In genomic region chr6:47438481-47439347, GRCh38 we compare ENCODE assay signal across 9 cellular contexts. TPM values are rescaled to one million over a fixed set of nuclear protein-coding genes. Genes with fewer than 3 reads are reported as not detected.
DNase-seq lines count a peak whose midpoint lies in the region; ATAC-seq, FAIRE-seq and TF ChIP-seq lines count a peak whose summit lies in the region.
"Had no signal": no experiment of that assay in that cellular context is flagged by ENCODE, and none has a peak within 500 bp of the region (broad histone marks: within the 10 kb centered on the region; RNA-seq: fewer than 3 reads in every experiment).

No MANE protein-coding gene starts in this region.

- ATAC-seq in HG03108 (IDR thresholded peaks at IDR 0.05; ENCODE audit: unreplicated experiment), result peak; percentile 77
- no peak for ATAC-seq in WTC11
- ATAC-seq in natural killer cell, result no peak

- H3K4me3 Mint-ChIP-seq in WTC11 (no peak overlapping the region), natural killer cell (no peak overlapping the region)
- H3K4me3 Mint-ChIP-seq in activated naive CD4-positive, alpha-beta T cell treated with anti-CD3 and anti-CD28 coated beads, Interleukin-2, amount 10 ng/mL, durations not matched to agents 7 days and 5 days, result no peak overlapping the region

- TF ChIP-seq POLR2A in GM12892 (IDR thresholded peaks at IDR 0.05; ENCODE audit: low read depth, low read length), result no peak

- H3K27me3 Mint-ChIP-seq in WTC11 (ENCODE audit: low read depth) (no peaks in the 10 kb centered on the region; the same call in 1 of the 2 replicates), natural killer cell (ENCODE audit: low read depth in 2 of 2) (no peaks in the 10 kb centered on the region)
- peaks cover 15% of the 10 kb centered on the region for H3K27me3 Mint-ChIP-seq in activated naive CD4-positive, alpha-beta T cell treated with anti-CD3 and anti-CD28 coated beads, Interleukin-2, amount 10 ng/mL, durations not matched to agents 7 days and 5 days

- POLR2A ChIA-PET in WTC11 (lab: Charles Lee), result no interaction called here

- TF ChIP-seq CTCF in GM20000 (IDR thresholded peaks at IDR 0.05; ENCODE audit: extremely low read depth, missing control alignments), result no peak
- no peak for TF ChIP-seq CTCF in WTC11 (IDR thresholded peaks at IDR 0.05)
- no peak for TF ChIP-seq CTCF in natural killer cell (IDR thresholded peaks at IDR 0.05)

- no peak overlapping the region for H3K27ac Mint-ChIP-seq in WTC11
- no peak overlapping the region for H3K27ac Mint-ChIP-seq in natural killer cell
- H3K27ac Mint-ChIP-seq in activated naive CD4-positive, alpha-beta T cell treated with anti-CD3 and anti-CD28 coated beads, Interleukin-2, amount 10 ng/mL, durations not matched to agents 7 days and 5 days, result no peak overlapping the region

- CTCF ChIA-PET in WTC11 (lab: Charles Lee), result no interaction called here
- CTCF ChIA-PET in activated naive CD4-positive, alpha-beta T cell treated with anti-CD3 and anti-CD28 coated beads, Interleukin-2, amount 10 ng/mL, durations not matched to agents 7 days and 5 days (lab: Charles Lee), result no interaction called here

- no peak for DNase-seq in GM12892 (ENCODE audit: insufficient read length)
- DNase-seq in GM20000 (ENCODE audit: low spot score), result peak; percentile 68
- DNase-seq in WTC11 (ENCODE audit: low spot score), result no peak
- no peak for DNase-seq in natural killer cell
- DNase-seq in activated naive CD4-positive, alpha-beta T cell treated with anti-CD3 and anti-CD28 coated beads, Interleukin-2, amount 10 ng/mL, durations not matched to agents 7 days and 5 days, result no peak
- DNase-seq in stimulated activated CD4-positive, alpha-beta T cell treated with anti-CD3 and anti-CD28 coated beads, Interleukin-12 subunit alpha, Interleukin-12 subunit beta, amount 100 ng/mL, for 4 hours, result no peak
- no peak for DNase-seq in NCI-H2081 treated with DMSO at 0.1 percent for 48 hours (lab: John Stamatoyannopoulos, UW)
- DNase-seq: NK-92 treated with Interleukin-12 subunit alpha and Interleukin-12 subunit beta, amount 100 ng/mL, for 24 hours had no signal

- H3K4me1 Mint-ChIP-seq in WTC11, result no peaks in the 10 kb centered on the region
- no peaks in the 10 kb centered on the region for H3K4me1 Mint-ChIP-seq in natural killer cell
- no peaks in the 10 kb centered on the region for H3K4me1 Mint-ChIP-seq in activated naive CD4-positive, alpha-beta T cell treated with anti-CD3 and anti-CD28 coated beads, Interleukin-2, amount 10 ng/mL, durations not matched to agents 7 days and 5 days

- FAIRE-seq in GM12892 (lab: Jason Lieb, UNC), result peak; percentile 94

- H3K36me3 Mint-ChIP-seq in WTC11 (no peaks in the 10 kb centered on the region), natural killer cell (no peaks in the 10 kb centered on the region)
- H3K36me3 Mint-ChIP-seq in activated naive CD4-positive, alpha-beta T cell treated with anti-CD3 and anti-CD28 coated beads, Interleukin-2, amount 10 ng/mL, durations not matched to agents 7 days and 5 days, result no peaks in the 10 kb centered on the region

- H3K9me3 Mint-ChIP-seq in WTC11 (peaks cover 8% of the 10 kb centered on the region), natural killer cell (no peaks in the 10 kb centered on the region)
- no peaks in the 10 kb centered on the region for H3K9me3 Mint-ChIP-seq in activated naive CD4-positive, alpha-beta T cell treated with anti-CD3 and anti-CD28 coated beads, Interleukin-2, amount 10 ng/mL, durations not matched to agents 7 days and 5 days

- intact Hi-C loops in natural killer cell (cut with micrococcal nuclease), result no loop called here

TF ChIP-seq in WTC11, 78 proteins besides CTCF, POLR2A, EP300 and RAD21:
- peak; percentile 63; the same call in 1 of the 2 replicates for TF ChIP-seq ZNF121 (CRISPR knock-in tag; IDR thresholded peaks at IDR 0.05)
- no peak for TF ChIP-seq ARID4B (CRISPR knock-in tag; IDR thresholded peaks at IDR 0.05; ENCODE audit: borderline replicate concordance)
- no peak for TF ChIP-seq CDX4 (CRISPR knock-in tag; IDR thresholded peaks at IDR 0.05; ENCODE audit: borderline replicate concordance)
- no peak for TF ChIP-seq ZNF219 (CRISPR knock-in tag; IDR thresholded peaks at IDR 0.05; ENCODE audit: borderline replicate concordance)
- TF ChIP-seq FOXJ3 (CRISPR knock-in tag; IDR thresholded peaks at IDR 0.05; ENCODE audit: borderline replicate concordance), result no peak
- TF ChIP-seq ATF1 (CRISPR knock-in tag; IDR thresholded peaks at IDR 0.05), result no peak
- TF ChIP-seq PRRX2 (CRISPR knock-in tag; IDR thresholded peaks at IDR 0.05), result no peak

RNA-seq across cellular contexts. Expression of gene CD2AP, which starts 38.9 kb away (rescaled TPM):
- polyA plus RNA-seq in GM12892 (2012; ENCODE audit: missing spikeins), result 23.9 TPM
- total RNA-seq in WTC11 (2021) (62.3 to 77.0 TPM (median 62.3 TPM) in 3 replicates), natural killer cell (10 to 100 TPM; 23.8 to 26.3 (median 26.3) TPM)
